ENCODE assay signal across 8 cellular contexts in genomic region chr7:76591602-76592304, GRCh38. TPM values are rescaled to one million over a fixed set of nuclear protein-coding genes. Genes with fewer than 3 reads are reported as not detected.
DNase-seq lines count a peak whose midpoint lies in the region; ATAC-seq and TF ChIP-seq lines count a peak whose summit lies in the region.
"Not testable (repeated sequence)": the region's sequence is repeated elsewhere in the genome, so short reads cannot be mapped to it uniquely, and the experiment has no call there.

No MANE protein-coding gene starts in this region.

- POLR2A ChIA-PET in RWPE1 (lab: Yijun Ruan, JAX; ENCODE audit: low non-redundant PET): not testable (repeated sequence)

- H3K36me3 Mint-ChIP-seq in naive B cell: not testable (repeated sequence)

- peak overlapping the region in 2 of 8 donors; percentile 10 to 22 for H3K4me3 Mint-ChIP-seq in naive B cell

- 0 out of 3 replicates have a peak, but pooled peaks have one; percentile 13 for TF ChIP-seq CTCF in GM12872 (IDR thresholded peaks at IDR 0.05; ENCODE audit: insufficient read depth, low read depth, low read length)
- TF ChIP-seq CTCF in GM20000 (IDR thresholded peaks at IDR 0.05; ENCODE audit: extremely low read depth, missing control alignments); RWPE1 (conservative IDR thresholded peaks at IDR 0.05; ENCODE audit: low read depth): not testable (repeated sequence)

- not testable (repeated sequence) for H3K9me3 Mint-ChIP-seq in naive B cell

- DNase-seq in GM20000 (ENCODE audit: low spot score): peak; percentile 8
- DNase-seq in RWPE1 (ENCODE audit: low spot score); naive B cell: not testable (repeated sequence)

- H3K27ac ChIP-seq in RWPE1: peak overlapping the region; percentile 7; the same call in 1 of the 2 replicates

- H3K4me1 Mint-ChIP-seq in naive B cell: peaks cover 13 to 38% (median 27%) of the 10 kb centered on the region in 3 donors

- H3K27me3 Mint-ChIP-seq in naive B cell: not testable (repeated sequence)

- ATAC-seq in GM18868 (IDR thresholded peaks at IDR 0.05; ENCODE audit: unreplicated experiment) (peak; percentile 81), HG02623 (IDR thresholded peaks at IDR 0.05; ENCODE audit: unreplicated experiment) (peak; percentile 68), HG03066 (IDR thresholded peaks at IDR 0.05; ENCODE audit: low read depth, unreplicated experiment) (peak; percentile 83), HG03469 (IDR thresholded peaks at IDR 0.05; ENCODE audit: unreplicated experiment) (peak; percentile 53), naive B cell (ENCODE audit: low read depth in 2 of 2) (peak; percentile 87 to 92)

- peak overlapping the region in 1 of 6 donors; percentile 56 for H3K27ac Mint-ChIP-seq in naive B cell

- CTCF ChIA-PET in RWPE1 (lab: Yijun Ruan, JAX): not testable (repeated sequence)

RNA-seq across cellular contexts. Expression of gene POMZP3, which starts 35.3 kb away (rescaled TPM):
- 10 to 100 TPM in 1 of 6 donors, 1 to 10 TPM in 4, under 1 TPM in 1; 0.36 to 16.2 (median 4.7) TPM for polyA plus RNA-seq in naive B cell (ENCODE audit: low read depth in 6 of 6)

RNA-seq across cellular contexts. Expression of gene SPDYE16, which starts 48.7 kb away (rescaled TPM):
- under 1 TPM in 3 of 6 donors, not detected in 3; 0.08 to 0.15 (median 0.09) TPM for polyA plus RNA-seq in naive B cell (ENCODE audit: low read depth in 6 of 6)
